ENCODE assay signal across 1 cellular context in the genomic region with DNA sequence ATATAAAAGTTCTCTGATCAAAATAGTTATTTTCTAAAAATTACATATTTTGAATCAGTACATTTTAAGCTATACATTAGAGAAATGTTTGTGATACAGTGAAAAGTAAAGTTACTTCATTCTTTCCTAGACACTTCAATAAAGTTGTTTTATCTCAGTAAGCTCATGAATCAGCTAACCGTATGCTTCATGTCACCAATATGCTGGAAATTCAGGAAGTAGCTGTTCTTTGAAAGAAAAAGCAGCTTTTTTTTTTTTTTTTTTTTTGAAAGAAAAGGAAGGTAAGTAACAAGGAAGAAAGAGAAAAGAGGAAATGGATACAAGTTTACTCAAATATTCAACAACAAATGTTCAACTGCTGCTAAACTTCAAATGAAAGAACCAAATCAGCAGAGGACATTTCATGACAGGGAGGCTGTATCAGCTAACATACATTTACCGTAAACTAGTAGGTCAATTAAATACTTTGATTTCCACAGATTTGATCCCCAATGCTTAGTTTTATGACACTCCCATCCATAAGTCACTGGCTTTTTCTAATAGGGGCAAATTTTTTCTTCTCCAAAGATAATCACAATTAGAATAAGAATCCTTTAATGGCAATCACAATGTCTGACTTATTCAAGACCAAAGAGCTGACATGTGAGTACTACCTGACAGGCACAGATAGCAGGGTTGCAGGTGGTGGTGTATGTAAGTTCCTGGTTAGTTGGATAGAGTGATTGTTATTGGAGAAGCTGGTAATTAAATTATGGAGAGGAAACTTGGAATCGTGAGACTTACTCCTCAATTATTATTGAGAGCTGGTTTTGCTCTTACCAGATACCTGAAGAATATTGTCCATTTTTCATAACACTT.
A peak's percentile ranks its signal among the peaks of the same experiment; 100 is the strongest.
TF ChIP-seq lines count a peak whose summit lies in the region.

No MANE protein-coding gene starts in this region.

TF ChIP-seq in K562, 482 proteins besides CTCF, POLR2A, EP300 and RAD21 (continues in another document):
- no peak for TF ChIP-seq POU5F1 (IDR thresholded peaks at IDR 0.05; ENCODE audit: borderline replicate concordance, low read depth, low read length, partially characterized antibody)
- TF ChIP-seq ELF1 (tag; IDR thresholded peaks at IDR 0.05) = peak; percentile 66
- TF ChIP-seq CEBPG (CRISPR knock-in tag; IDR thresholded peaks at IDR 0.05) = no peak
- TF ChIP-seq CEBPG (tag; conservative IDR thresholded peaks at IDR 0.05 in 1 of 2, IDR thresholded peaks at IDR 0.05 in 1 of 2) = no peak
- peak; percentile 69; the same call in 1 of the 2 replicates for TF ChIP-seq SPI1 (IDR thresholded peaks at IDR 0.05; ENCODE audit: borderline replicate concordance, low read depth, low read length)
- TF ChIP-seq, protein P1, sequence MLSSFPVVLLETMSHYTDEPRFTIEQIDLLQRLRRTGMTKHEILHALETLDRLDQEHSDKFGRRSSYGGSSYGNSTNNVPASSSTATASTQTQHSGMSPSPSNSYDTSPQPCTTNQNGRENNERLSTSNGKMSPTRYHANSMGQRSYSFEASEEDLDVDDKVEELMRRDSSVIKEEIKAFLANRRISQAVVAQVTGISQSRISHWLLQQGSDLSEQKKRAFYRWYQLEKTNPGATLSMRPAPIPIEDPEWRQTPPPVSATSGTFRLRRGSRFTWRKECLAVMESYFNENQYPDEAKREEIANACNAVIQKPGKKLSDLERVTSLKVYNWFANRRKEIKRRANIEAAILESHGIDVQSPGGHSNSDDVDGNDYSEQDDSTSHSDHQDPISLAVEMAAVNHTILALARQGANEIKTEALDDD (IDR thresholded peaks at IDR 0.05) = peak; percentile 62
- TF ChIP-seq ZNF175 (CRISPR knock-in tag; IDR thresholded peaks at IDR 0.05; ENCODE audit: low read depth) = no peak
- TF ChIP-seq U2AF2 (optimal IDR thresholded peaks at IDR 0.05; ENCODE audit: low read depth, low read length) = no peak
- TF ChIP-seq, protein P2, sequence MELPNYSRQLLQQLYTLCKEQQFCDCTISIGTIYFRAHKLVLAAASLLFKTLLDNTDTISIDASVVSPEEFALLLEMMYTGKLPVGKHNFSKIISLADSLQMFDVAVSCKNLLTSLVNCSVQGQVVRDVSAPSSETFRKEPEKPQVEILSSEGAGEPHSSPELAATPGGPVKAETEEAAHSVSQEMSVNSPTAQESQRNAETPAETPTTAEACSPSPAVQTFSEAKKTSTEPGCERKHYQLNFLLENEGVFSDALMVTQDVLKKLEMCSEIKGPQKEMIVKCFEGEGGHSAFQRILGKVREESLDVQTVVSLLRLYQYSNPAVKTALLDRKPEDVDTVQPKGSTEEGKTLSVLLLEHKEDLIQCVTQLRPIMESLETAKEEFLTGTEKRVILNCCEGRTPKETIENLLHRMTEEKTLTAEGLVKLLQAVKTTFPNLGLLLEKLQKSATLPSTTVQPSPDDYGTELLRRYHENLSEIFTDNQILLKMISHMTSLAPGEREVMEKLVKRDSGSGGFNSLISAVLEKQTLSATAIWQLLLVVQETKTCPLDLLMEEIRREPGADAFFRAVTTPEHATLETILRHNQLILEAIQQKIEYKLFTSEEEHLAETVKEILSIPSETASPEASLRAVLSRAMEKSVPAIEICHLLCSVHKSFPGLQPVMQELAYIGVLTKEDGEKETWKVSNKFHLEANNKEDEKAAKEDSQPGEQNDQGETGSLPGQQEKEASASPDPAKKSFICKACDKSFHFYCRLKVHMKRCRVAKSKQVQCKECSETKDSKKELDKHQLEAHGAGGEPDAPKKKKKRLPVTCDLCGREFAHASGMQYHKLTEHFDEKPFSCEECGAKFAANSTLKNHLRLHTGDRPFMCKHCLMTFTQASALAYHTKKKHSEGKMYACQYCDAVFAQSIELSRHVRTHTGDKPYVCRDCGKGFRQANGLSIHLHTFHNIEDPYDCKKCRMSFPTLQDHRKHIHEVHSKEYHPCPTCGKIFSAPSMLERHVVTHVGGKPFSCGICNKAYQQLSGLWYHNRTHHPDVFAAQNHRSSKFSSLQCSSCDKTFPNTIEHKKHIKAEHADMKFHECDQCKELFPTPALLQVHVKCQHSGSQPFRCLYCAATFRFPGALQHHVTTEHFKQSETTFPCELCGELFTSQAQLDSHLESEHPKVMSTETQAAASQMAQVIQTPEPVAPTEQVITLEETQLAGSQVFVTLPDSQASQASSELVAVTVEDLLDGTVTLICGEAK (IDR thresholded peaks at IDR 0.05) = peak; percentile 94
- TF ChIP-seq, protein P2 (CRISPR knock-in tag; IDR thresholded peaks at IDR 0.05) = peak; percentile 84
- TF ChIP-seq HMGN3 (IDR thresholded peaks at IDR 0.05; ENCODE audit: borderline replicate concordance, extremely low read depth, insufficient read length, low read depth, low read length) = no peak
- no peak for TF ChIP-seq CHD2 (IDR thresholded peaks at IDR 0.05; ENCODE audit: low read depth, low read length)
- 0 out of 2 replicates have a peak, but pooled peaks have one; percentile 13 for TF ChIP-seq GATAD2B (IDR thresholded peaks at IDR 0.05; ENCODE audit: borderline replicate concordance)
- TF ChIP-seq, protein P3, sequence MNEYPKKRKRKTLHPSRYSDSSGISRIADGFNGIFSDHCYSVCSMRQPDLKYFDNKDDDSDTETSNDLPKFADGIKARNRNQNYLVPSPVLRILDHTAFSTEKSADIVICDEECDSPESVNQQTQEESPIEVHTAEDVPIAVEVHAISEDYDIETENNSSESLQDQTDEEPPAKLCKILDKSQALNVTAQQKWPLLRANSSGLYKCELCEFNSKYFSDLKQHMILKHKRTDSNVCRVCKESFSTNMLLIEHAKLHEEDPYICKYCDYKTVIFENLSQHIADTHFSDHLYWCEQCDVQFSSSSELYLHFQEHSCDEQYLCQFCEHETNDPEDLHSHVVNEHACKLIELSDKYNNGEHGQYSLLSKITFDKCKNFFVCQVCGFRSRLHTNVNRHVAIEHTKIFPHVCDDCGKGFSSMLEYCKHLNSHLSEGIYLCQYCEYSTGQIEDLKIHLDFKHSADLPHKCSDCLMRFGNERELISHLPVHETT (CRISPR knock-in tag; conservative IDR thresholded peaks at IDR 0.05 in 1 of 2, IDR thresholded peaks at IDR 0.05 in 1 of 2) = 0 out of 4 replicates have a peak, but pooled peaks of 1 of the 2 experiments have one; percentile 39
- TF ChIP-seq, protein P4, sequence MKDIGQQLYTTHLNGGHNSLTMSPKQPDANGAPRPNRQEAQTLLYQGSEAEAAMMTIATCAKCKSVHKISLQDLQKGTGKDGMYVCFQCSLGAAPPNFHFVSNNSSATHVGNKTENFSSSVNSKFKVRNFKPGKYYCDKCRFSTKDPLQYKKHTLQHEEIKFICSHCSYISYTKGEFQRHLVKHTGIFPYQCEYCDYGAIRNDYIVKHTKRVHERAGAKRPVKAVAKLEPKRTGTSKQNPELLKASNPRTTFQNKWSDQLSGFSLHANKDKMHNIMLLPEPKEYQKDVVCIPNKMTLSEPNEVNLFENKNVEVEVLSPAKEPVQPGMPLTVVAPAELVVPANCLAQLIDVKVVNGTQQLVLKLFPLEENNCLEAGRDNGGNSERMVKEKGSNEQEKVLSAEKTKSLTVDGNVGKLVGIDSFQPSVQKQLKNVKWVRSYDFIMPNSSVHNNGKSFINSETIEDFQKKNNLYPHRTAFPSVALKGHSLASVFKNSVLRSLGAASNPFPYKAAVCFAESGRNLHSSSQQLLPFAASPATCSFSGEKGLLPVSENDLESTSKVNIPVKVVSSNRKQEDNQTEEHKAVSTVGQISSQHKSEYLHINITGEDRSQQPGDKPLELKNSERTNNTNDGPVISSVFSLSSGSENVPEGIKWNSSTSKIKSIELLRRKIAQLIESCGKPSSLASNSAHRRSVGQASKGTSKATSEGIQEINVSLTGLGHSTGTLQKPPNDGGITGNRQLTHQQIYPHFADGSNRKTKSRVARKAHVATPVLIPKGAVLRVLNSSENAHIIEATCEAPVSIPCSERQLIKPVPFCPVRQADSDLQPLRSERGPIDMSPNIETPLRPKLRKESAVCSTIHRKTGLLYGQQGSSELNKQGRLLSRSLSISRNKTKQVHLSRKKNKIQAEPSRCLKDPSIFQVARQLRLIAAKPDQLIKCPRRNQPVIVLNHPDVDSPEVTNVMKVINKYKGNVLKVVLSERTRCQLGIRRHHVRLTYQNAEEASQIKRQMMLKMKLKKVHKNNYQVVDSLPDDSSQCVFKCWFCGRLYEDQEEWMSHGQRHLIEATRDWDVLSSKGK (CRISPR knock-in tag; IDR thresholded peaks at IDR 0.05) = no peak
- no peak for TF ChIP-seq BRF1 (IDR thresholded peaks at IDR 0.05; ENCODE audit: borderline replicate concordance, extremely low read depth, insufficient read length)
- TF ChIP-seq ZNF561 (CRISPR knock-in tag; conservative IDR thresholded peaks at IDR 0.05) = no peak
- TF ChIP-seq, protein P5, sequence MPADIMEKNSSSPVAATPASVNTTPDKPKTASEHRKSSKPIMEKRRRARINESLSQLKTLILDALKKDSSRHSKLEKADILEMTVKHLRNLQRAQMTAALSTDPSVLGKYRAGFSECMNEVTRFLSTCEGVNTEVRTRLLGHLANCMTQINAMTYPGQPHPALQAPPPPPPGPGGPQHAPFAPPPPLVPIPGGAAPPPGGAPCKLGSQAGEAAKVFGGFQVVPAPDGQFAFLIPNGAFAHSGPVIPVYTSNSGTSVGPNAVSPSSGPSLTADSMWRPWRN (IDR thresholded peaks at IDR 0.05; ENCODE audit: low read depth) = peak; percentile 53; the same call in 1 of the 2 replicates
- TF ChIP-seq KLF13 (tag; IDR thresholded peaks at IDR 0.05; ENCODE audit: borderline replicate concordance, low read depth) = no peak
- no peak for TF ChIP-seq RBM39 (optimal IDR thresholded peaks at IDR 0.05; ENCODE audit: low read depth, low read length)
- peak; percentile 67 for TF ChIP-seq ZNF384 (IDR thresholded peaks at IDR 0.05; ENCODE audit: low read depth, low read length)
- TF ChIP-seq RAD51 (IDR thresholded peaks at IDR 0.05; ENCODE audit: borderline replicate concordance, low read depth) = no peak
- no peak for TF ChIP-seq ZNF57 (CRISPR knock-in tag; IDR thresholded peaks at IDR 0.05)
- no peak for TF ChIP-seq ILF3 (IDR thresholded peaks at IDR 0.05; ENCODE audit: borderline replicate concordance)
- no peak for TF ChIP-seq NUFIP1 (IDR thresholded peaks at IDR 0.05; ENCODE audit: partially characterized antibody)
- TF ChIP-seq, protein P6, sequence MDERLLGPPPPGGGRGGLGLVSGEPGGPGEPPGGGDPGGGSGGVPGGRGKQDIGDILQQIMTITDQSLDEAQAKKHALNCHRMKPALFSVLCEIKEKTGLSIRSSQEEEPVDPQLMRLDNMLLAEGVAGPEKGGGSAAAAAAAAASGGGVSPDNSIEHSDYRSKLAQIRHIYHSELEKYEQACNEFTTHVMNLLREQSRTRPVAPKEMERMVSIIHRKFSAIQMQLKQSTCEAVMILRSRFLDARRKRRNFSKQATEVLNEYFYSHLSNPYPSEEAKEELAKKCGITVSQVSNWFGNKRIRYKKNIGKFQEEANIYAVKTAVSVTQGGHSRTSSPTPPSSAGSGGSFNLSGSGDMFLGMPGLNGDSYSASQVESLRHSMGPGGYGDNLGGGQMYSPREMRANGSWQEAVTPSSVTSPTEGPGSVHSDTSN (CRISPR knock-in tag; IDR thresholded peaks at IDR 0.05; ENCODE audit: low read depth) = no peak
- TF ChIP-seq, protein P6 (tag; conservative IDR thresholded peaks at IDR 0.05; ENCODE audit: low read depth) = peak; percentile 77
- TF ChIP-seq NFXL1 (CRISPR knock-in tag; IDR thresholded peaks at IDR 0.05) = no peak
- TF ChIP-seq, protein P7, sequence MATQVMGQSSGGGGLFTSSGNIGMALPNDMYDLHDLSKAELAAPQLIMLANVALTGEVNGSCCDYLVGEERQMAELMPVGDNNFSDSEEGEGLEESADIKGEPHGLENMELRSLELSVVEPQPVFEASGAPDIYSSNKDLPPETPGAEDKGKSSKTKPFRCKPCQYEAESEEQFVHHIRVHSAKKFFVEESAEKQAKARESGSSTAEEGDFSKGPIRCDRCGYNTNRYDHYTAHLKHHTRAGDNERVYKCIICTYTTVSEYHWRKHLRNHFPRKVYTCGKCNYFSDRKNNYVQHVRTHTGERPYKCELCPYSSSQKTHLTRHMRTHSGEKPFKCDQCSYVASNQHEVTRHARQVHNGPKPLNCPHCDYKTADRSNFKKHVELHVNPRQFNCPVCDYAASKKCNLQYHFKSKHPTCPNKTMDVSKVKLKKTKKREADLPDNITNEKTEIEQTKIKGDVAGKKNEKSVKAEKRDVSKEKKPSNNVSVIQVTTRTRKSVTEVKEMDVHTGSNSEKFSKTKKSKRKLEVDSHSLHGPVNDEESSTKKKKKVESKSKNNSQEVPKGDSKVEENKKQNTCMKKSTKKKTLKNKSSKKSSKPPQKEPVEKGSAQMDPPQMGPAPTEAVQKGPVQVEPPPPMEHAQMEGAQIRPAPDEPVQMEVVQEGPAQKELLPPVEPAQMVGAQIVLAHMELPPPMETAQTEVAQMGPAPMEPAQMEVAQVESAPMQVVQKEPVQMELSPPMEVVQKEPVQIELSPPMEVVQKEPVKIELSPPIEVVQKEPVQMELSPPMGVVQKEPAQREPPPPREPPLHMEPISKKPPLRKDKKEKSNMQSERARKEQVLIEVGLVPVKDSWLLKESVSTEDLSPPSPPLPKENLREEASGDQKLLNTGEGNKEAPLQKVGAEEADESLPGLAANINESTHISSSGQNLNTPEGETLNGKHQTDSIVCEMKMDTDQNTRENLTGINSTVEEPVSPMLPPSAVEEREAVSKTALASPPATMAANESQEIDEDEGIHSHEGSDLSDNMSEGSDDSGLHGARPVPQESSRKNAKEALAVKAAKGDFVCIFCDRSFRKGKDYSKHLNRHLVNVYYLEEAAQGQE (CRISPR knock-in tag; IDR thresholded peaks at IDR 0.05; ENCODE audit: low read depth) = no peak
- TF ChIP-seq FOSL1 (tag; conservative IDR thresholded peaks at IDR 0.05) = peak; percentile 57
